Comparison of ENCODE assay signal across 26 cellular contexts in the genomic region with DNA sequence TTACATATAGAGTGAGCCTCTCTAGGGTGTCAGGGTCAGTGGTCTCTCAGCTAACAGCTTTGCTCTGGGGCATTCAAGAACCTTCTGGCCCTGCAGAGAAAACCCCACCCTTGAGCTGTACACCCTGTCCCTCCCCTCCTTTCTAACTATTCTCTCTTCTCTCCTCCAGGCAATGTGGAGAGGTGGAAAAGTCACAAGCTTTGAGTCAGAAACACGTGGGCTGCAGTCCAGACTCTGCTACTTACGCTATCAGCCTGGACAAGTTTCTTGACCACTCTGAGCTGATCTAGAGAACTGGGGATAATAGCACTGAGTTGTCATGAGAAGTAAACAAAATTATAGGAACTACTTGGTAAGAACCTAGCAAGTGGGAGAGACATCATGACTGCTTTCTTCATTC. TPM values are rescaled to one million over a fixed set of nuclear protein-coding genes. Genes with fewer than 3 reads are reported as not detected.
DNase-seq lines count a peak whose midpoint lies in the region; TF ChIP-seq lines count a peak whose summit lies in the region.
"Had no signal": no experiment of that assay in that cellular context is flagged by ENCODE, and none has a peak within 500 bp of the region (broad histone marks: within the 10 kb centered on the region; RNA-seq: fewer than 3 reads in every experiment).

No MANE protein-coding gene starts in this region.

- H3K27me3 Mint-ChIP-seq in activated naive CD8-positive, alpha-beta T cell: no peaks in the 10 kb centered on the region
- H3K27me3 Mint-ChIP-seq in activated naive CD8-positive, alpha-beta T cell treated with anti-CD3 and anti-CD28 coated beads for 36 hours: no peaks in the 10 kb centered on the region
- H3K27me3 Mint-ChIP-seq: activated naive CD8-positive, alpha-beta T cell treated with anti-CD3 and anti-CD28 coated beads, Interleukin-2, amount 50 U/mL, for 24 hours had no signal

- H3K4me1 Mint-ChIP-seq in activated naive CD8-positive, alpha-beta T cell (ENCODE audit: low read depth): peaks cover 47% of the 10 kb centered on the region
- peaks cover 38% of the 10 kb centered on the region for H3K4me1 Mint-ChIP-seq in activated naive CD8-positive, alpha-beta T cell treated with anti-CD3 and anti-CD28 coated beads for 36 hours

- TF ChIP-seq CTCF in brain microvascular endothelial cell (IDR thresholded peaks at IDR 0.05; ENCODE audit: low read depth, low read length, missing control alignments): no peak
- TF ChIP-seq CTCF in fibroblast of villous mesenchyme (IDR thresholded peaks at IDR 0.05; ENCODE audit: insufficient read depth, low read depth, low read length): no peak
- TF ChIP-seq CTCF in vagina (IDR thresholded peaks at IDR 0.05): no peak

- no peak for TF ChIP-seq POLR2A in vagina (IDR thresholded peaks at IDR 0.05)

- no peaks in the 10 kb centered on the region for H3K4me1 ChIP-seq in vagina
- H3K4me1 ChIP-seq: Caco-2, tibial nerve had no signal

- H3K27ac ChIP-seq in brain microvascular endothelial cell (no peak overlapping the region), vagina (peak overlapping the region; percentile 48)
- H3K27ac ChIP-seq: tibial nerve had no signal

- no peaks in the 10 kb centered on the region for H3K9me3 ChIP-seq in vagina
- H3K9me3 ChIP-seq: Caco-2, tibial nerve had no signal

- DNase-seq in activated naive CD8-positive, alpha-beta T cell treated with anti-CD3 and anti-CD28 coated beads for 36 hours: no peak
- DNase-seq in brain microvascular endothelial cell (peak; percentile 47), fibroblast of villous mesenchyme (ENCODE audit: low read depth) (peak; percentile 31), vagina (ENCODE audit: extremely low spot score in 2 of 2) (no peak), DMS153 treated with DMSO at 0.1 percent for 48 hours (lab: John Stamatoyannopoulos, UW; ENCODE audit: unreplicated experiment) (no peak), NCI-H446 treated with DMSO at 0.1 percent for 48 hours (lab: John Stamatoyannopoulos, UW) (no peak), SW480 (ENCODE audit: low spot score) (no peak)
- DNase-seq: 8988T; activated CD4-positive, alpha-beta T cell treated with anti-CD3 and anti-CD28 coated beads for 48 hours; activated CD8-positive, alpha-beta memory T cell treated with anti-CD3 and anti-CD28 coated beads, Interleukin-2, amount 10 ng/mL, durations not matched to agents 7 days and 5 days; activated naive CD8-positive, alpha-beta T cell treated with anti-CD3 and anti-CD28 coated beads, Interleukin-2, amount 50 U/mL, for 24 hours; Caco-2; dermis blood vessel endothelial cell; left colon; midbrain; NCI-H1436; nephron progenitor cell; SHP77 treated with DMSO at 0.1 percent for 48 hours; stimulated activated naive CD4-positive, alpha-beta T cell treated with Interleukin-2 at 50 U/mL for 16 hours; T-helper 1 cell had no signal

- H3K4me3 Mint-ChIP-seq in activated naive CD8-positive, alpha-beta T cell: no peak overlapping the region
- no peak overlapping the region for H3K4me3 Mint-ChIP-seq in activated naive CD8-positive, alpha-beta T cell treated with anti-CD3 and anti-CD28 coated beads for 36 hours
- H3K4me3 Mint-ChIP-seq: activated CD8-positive, alpha-beta memory T cell treated with anti-CD3 and anti-CD28 coated beads, Interleukin-2, amount 10 ng/mL, durations not matched to agents 7 days and 5 days; activated naive CD8-positive, alpha-beta T cell treated with anti-CD3 and anti-CD28 coated beads, Interleukin-2, amount 50 U/mL, for 24 hours; activated T-helper 1 cell treated with anti-CD3 and anti-CD28 coated beads, Interleukin-12 subunit alpha, Interleukin-12 subunit beta, Interleukin-2, Interleukin-4 antibody, amounts not matched to agents 30 ng/mL and 10 ng/mL and 1 ng/mL, durations not matched to agents 14 hours and 24 hours and 36 hours; nephron progenitor cell had no signal

- H3K36me3 Mint-ChIP-seq in activated naive CD8-positive, alpha-beta T cell: peaks cover under 1% of the 10 kb centered on the region
- H3K36me3 Mint-ChIP-seq in activated naive CD8-positive, alpha-beta T cell treated with anti-CD3 and anti-CD28 coated beads for 36 hours: peaks cover 5% of the 10 kb centered on the region
- H3K36me3 Mint-ChIP-seq: activated CD8-positive, alpha-beta memory T cell treated with anti-CD3 and anti-CD28 coated beads, Interleukin-2, amount 10 ng/mL, durations not matched to agents 7 days and 5 days had no signal

- H3K27ac Mint-ChIP-seq in activated naive CD8-positive, alpha-beta T cell: peak overlapping the region; percentile 10
- H3K27ac Mint-ChIP-seq in activated naive CD8-positive, alpha-beta T cell treated with anti-CD3 and anti-CD28 coated beads for 36 hours: no peak overlapping the region
- H3K27ac Mint-ChIP-seq: activated CD8-positive, alpha-beta memory T cell treated with anti-CD3 and anti-CD28 coated beads, Interleukin-2, amount 10 ng/mL, durations not matched to agents 7 days and 5 days; activated naive CD8-positive, alpha-beta T cell treated with anti-CD3 and anti-CD28 coated beads, Interleukin-2, amount 50 U/mL, for 24 hours; activated T-helper 1 cell treated with anti-CD3 and anti-CD28 coated beads, Interleukin-12 subunit alpha, Interleukin-12 subunit beta, Interleukin-2, Interleukin-4 antibody, amounts not matched to agents 30 ng/mL and 10 ng/mL and 1 ng/mL, durations not matched to agents 14 hours and 24 hours and 36 hours; nephron progenitor cell had no signal

- H3K36me3 ChIP-seq in brain microvascular endothelial cell (replicated peaks) (no peaks in the 10 kb centered on the region), vagina (no peaks in the 10 kb centered on the region)
- H3K36me3 ChIP-seq: tibial nerve had no signal

- peaks cover 4% of the 10 kb centered on the region for H3K9me3 Mint-ChIP-seq in activated naive CD8-positive, alpha-beta T cell (ENCODE audit: low read depth)
- no peaks in the 10 kb centered on the region for H3K9me3 Mint-ChIP-seq in activated naive CD8-positive, alpha-beta T cell treated with anti-CD3 and anti-CD28 coated beads for 36 hours
- H3K9me3 Mint-ChIP-seq: activated naive CD8-positive, alpha-beta T cell treated with anti-CD3 and anti-CD28 coated beads, Interleukin-2, amount 50 U/mL, for 24 hours; activated T-helper 1 cell treated with anti-CD3 and anti-CD28 coated beads, Interleukin-12 subunit alpha, Interleukin-12 subunit beta, Interleukin-2, Interleukin-4 antibody, amounts not matched to agents 30 ng/mL and 10 ng/mL and 1 ng/mL, durations not matched to agents 14 hours and 24 hours and 36 hours; nephron progenitor cell had no signal

- in situ Hi-C loops in brain microvascular endothelial cell (cut with HindIII; ENCODE audit: low pct_ligation_motif_present, low sequenced_read_pairs): no loop called here

- H3K4me3 ChIP-seq in brain microvascular endothelial cell (ENCODE audit: low read depth, low read length) (no peak overlapping the region), fibroblast of villous mesenchyme (ENCODE audit: low read depth, low read length) (no peak overlapping the region), vagina (no peak overlapping the region)
- H3K4me3 ChIP-seq: tibial nerve had no signal

- H3K27me3 ChIP-seq in brain microvascular endothelial cell (replicated peaks) (no peaks in the 10 kb centered on the region), vagina (no peaks in the 10 kb centered on the region)
- H3K27me3 ChIP-seq: tibial nerve had no signal

- intact Hi-C loops in vagina (cut with DNase I): no loop called here

RNA-seq across cellular contexts. Expression of gene FAM83F, which starts 10.7 kb away (rescaled TPM):
- 1 to 10 TPM; 3.4 to 3.6 TPM for total RNA-seq in activated naive CD8-positive, alpha-beta T cell treated with anti-CD3 and anti-CD28 coated beads for 36 hours
- total RNA-seq in fibroblast of villous mesenchyme (not detected in 2 replicates), vagina (12.8 TPM)
- total RNA-seq: activated CD8-positive, alpha-beta memory T cell treated with anti-CD3 and anti-CD28 coated beads, Interleukin-2, amount 10 ng/mL, durations not matched to agents 7 days and 5 days; endothelial cell of umbilical vein; HepG2 had no signal

RNA-seq across cellular contexts. Expression of gene TMA7B, which starts 23.8 kb away (rescaled TPM):
- total RNA-seq in activated naive CD8-positive, alpha-beta T cell treated with anti-CD3 and anti-CD28 coated beads for 36 hours: 1 to 10 TPM; 1.0 to 1.3 TPM
- total RNA-seq in fibroblast of villous mesenchyme: not detected in 2 replicates
- 1.7 TPM for total RNA-seq in vagina
- total RNA-seq: Caco-2, dermis blood vessel endothelial cell, endothelial cell of umbilical vein, glomerular endothelial cell, HepG2, left colon, tibial nerve had no signal

Comparison
In these comparisons a context has a peak if more than half of its experiments do, and no peak if none do; other contexts are left out.
1. DNase-seq: peak in brain microvascular endothelial cell (single experiment) and fibroblast of villous mesenchyme (single experiment); none in activated naive CD8-positive, alpha-beta T cell treated with anti-CD3 and anti-CD28 coated beads for 36 hours (single experiment), vagina (0 of 2), DMS153 treated with DMSO at 0.1 percent for 48 hours (single experiment), NCI-H446 treated with DMSO at 0.1 percent for 48 hours (single experiment) and SW480 (single experiment).